16 cellular contexts compared by ENCODE assay signal in the genomic region with DNA sequence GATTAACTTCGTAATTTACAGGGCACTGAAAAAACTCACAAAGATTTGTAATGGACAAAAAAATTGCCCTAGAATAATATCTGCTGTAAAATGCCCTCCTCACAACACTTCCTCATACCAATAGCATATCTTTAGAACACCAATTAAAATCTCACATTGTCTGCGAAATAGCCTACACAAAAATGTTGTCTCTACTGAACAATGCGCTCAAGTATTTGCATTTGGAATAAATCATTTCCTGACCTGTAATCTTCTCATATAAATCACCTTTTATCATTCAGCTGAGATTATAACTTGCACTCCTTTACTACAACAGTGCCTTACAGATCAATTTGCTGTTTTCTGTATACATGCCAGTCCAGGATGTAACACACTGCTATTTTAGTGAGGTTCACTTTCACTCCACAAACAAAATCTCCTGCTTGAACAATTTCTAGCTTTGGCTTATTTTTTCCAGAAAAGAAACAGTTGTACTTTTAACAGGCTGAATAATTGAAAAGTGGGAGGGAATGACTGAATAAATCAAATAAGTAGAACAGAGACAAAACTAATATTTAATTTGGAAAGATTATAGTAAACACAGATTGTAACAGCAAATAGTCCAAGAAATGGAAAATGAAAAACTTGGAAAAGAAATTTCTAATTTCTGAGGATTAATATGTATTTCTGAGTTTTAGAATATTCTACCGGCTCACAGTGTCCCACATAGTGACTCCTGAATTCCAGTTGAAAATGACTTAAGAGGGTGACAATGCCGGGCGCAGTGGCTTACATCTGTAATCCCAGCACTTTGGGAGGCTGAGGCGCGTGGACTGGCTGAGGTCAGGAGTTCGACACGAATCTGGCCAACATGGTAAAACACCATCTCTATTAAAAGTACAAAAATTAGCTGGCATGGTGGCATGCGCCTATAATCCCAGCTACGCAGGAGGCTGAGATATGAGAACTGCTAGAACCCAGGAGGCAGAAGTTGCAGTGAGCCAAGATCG. TPM values are rescaled to one million over a fixed set of nuclear protein-coding genes. Genes with fewer than 3 reads are reported as not detected.
A peak's percentile ranks its signal among the peaks of the same experiment; 100 is the strongest.
DNase-seq lines count a peak whose midpoint lies in the region; ATAC-seq, FAIRE-seq and TF ChIP-seq lines count a peak whose summit lies in the region.
"Had no signal": no experiment of that assay in that cellular context is flagged by ENCODE, and none has a peak within 500 bp of the region (broad histone marks: within the 10 kb centered on the region; RNA-seq: fewer than 3 reads in every experiment).

No MANE protein-coding gene starts in this region.

- H3K9me3 ChIP-seq in mammary epithelial cell (replicated peaks; ENCODE audit: insufficient read depth, low read length): no peaks in the 10 kb centered on the region
- no peaks in the 10 kb centered on the region for H3K9me3 ChIP-seq in mesodermal cell (ENCODE audit: control insufficient read depth, low read length)
- H3K9me3 ChIP-seq in mucosa of descending colon: no peaks in the 10 kb centered on the region
- H3K9me3 ChIP-seq: stomach had no signal

- CTCF ChIA-PET in mammary epithelial cell (lab: Charles Lee; ENCODE audit: low non-redundant PET): no interaction called here

- H2AFZ ChIP-seq in mammary epithelial cell (ENCODE audit: low read depth, low read length): no peak overlapping the region

- dilution Hi-C loops in mammary epithelial cell (cut with HindIII; ENCODE audit: low sequenced_read_pairs): no loop called here

- in situ Hi-C loops in mammary epithelial cell (cut with MboI; ENCODE audit: low sequenced_read_pairs in 2 of 2): no loop called here

- 86% methylated on average over 12 of the region's 13 CpGs for WGBS in mammary epithelial cell (ENCODE audit: low coverage, missing lambda C conversion rate)
- 90 to 97% methylated on average over 7 of the region's 13 CpGs for WGBS in mesodermal cell (ENCODE audit: insufficient coverage in 2 of 2), 2 experiments

- DNase-seq in GM12865 (ENCODE audit: low read depth) (peak; percentile 10), mammary epithelial cell (no peak), T-helper 1 cell (no peak), mucosa of descending colon (no peak), coronary artery (ENCODE audit: low spot score) (no peak)
- DNase-seq in stimulated activated naive CD4-positive, alpha-beta T cell (lab: John Stamatoyannopoulos, UW): no peak
- DNase-seq: activated CD4-positive, alpha-beta T cell treated with anti-CD3 and anti-CD28 coated beads for 36 hours; activated CD8-positive, alpha-beta memory T cell treated with anti-CD3 and anti-CD28 coated beads, Interleukin-2, amount 50 U/mL, for 48 hours; head of caudate nucleus; kidney; NCI-H446 treated with DMSO at 0.1 percent for 48 hours; stimulated activated CD4-positive, alpha-beta T cell treated with anti-CD3 and anti-CD28 coated beads, Interleukin-15, amount 100 ng/mL, for 24 hours; stomach had no signal

- peak overlapping the region; percentile 25 for H3K4me2 ChIP-seq in mammary epithelial cell (ENCODE audit: insufficient read depth, low read depth, low read length)

- H3K4me1 ChIP-seq in mammary epithelial cell (ENCODE audit: insufficient read depth, low read length) (peaks cover 34% of the 10 kb centered on the region), mesodermal cell (ENCODE audit: control insufficient read depth, insufficient read depth, low read length, poor library complexity, severe bottlenecking) (peaks cover 71% of the 10 kb centered on the region), mucosa of descending colon (ENCODE audit: low read depth) (peaks cover 27% of the 10 kb centered on the region)

- H3K27ac ChIP-seq in mammary epithelial cell (ENCODE audit: insufficient read depth, low read depth, low read length): no peak overlapping the region
- H3K27ac ChIP-seq in mesodermal cell (ENCODE audit: low read depth, low read length, severe bottlenecking): peak overlapping the region; percentile 34
- H3K27ac ChIP-seq in coronary artery: no peak overlapping the region

- intact Hi-C loops in mammary epithelial cell (cut with micrococcal nuclease): no loop called here
- intact Hi-C loops in mucosa of descending colon (cut with DNase I, micrococcal nuclease): no loop called here

- no TSS peak for BruUV-seq in mammary epithelial cell (replicated peaks; lab: Mats Ljungman, UMichigan)

- no peaks in the 10 kb centered on the region for H4K20me1 ChIP-seq in mammary epithelial cell (ENCODE audit: insufficient read depth, low read length)

- no peak for TF ChIP-seq CTCF in GM12865 (IDR thresholded peaks at IDR 0.05; ENCODE audit: insufficient read depth, low read depth, low read length, missing control alignments)
- TF ChIP-seq CTCF in mammary epithelial cell (conservative IDR thresholded peaks at IDR 0.05 in 1 of 2, IDR thresholded peaks at IDR 0.05 in 1 of 2; ENCODE audit: extremely low read depth in 1 of 2, insufficient read depth in 1 of 2, low read depth in 1 of 2, low read length in 2 of 2): no peak
- TF ChIP-seq CTCF in mucosa of descending colon (IDR thresholded peaks at IDR 0.05): no peak
- TF ChIP-seq CTCF in coronary artery (IDR thresholded peaks at IDR 0.05): no peak

- H3K79me2 ChIP-seq in mammary epithelial cell (ENCODE audit: insufficient read depth, low read length): peaks cover 97% of the 10 kb centered on the region

- ATAC-seq in mucosa of descending colon: no peak
- ATAC-seq: activated CD4-positive, alpha-beta T cell treated with anti-CD3 and anti-CD28 coated beads for 36 hours; GM12878 had no signal

- H3K27me3 ChIP-seq in mammary epithelial cell (ENCODE audit: insufficient read depth, low read length): no peaks in the 10 kb centered on the region
- H3K27me3 ChIP-seq: stomach had no signal

- H3K4me3 ChIP-seq in GM12865 (ENCODE audit: low read depth, low read length) (no peak overlapping the region), mammary epithelial cell (replicated peaks in 1 of 3; ENCODE audit: insufficient read depth in 1 of 3, low read depth in 2 of 3, low read length in 3 of 3) (no peak overlapping the region), mesodermal cell (ENCODE audit: extremely low read depth, insufficient read depth, low read length, poor library complexity, severe bottlenecking) (no peak overlapping the region), mucosa of descending colon (no peak overlapping the region), coronary artery (no peak overlapping the region)
- H3K4me3 ChIP-seq: GM12878, stomach had no signal

- H3K36me3 ChIP-seq in mammary epithelial cell (ENCODE audit: insufficient read depth, low read length) (no peaks in the 10 kb centered on the region), mesodermal cell (ENCODE audit: control insufficient read depth, insufficient read depth, low read length) (no peaks in the 10 kb centered on the region), mucosa of descending colon (ENCODE audit: low read depth) (no peaks in the 10 kb centered on the region)
- H3K36me3 ChIP-seq: stomach had no signal

- peak; percentile 85 for FAIRE-seq in A204.1 (lab: Jason Lieb, UNC)
- FAIRE-seq: GM12878, kidney had no signal

- no peak overlapping the region for H3K9ac ChIP-seq in mammary epithelial cell (ENCODE audit: insufficient read depth, low read length)

RNA-seq across cellular contexts. Expression of gene JMJD1C, which starts 30.6 kb away (rescaled TPM):
- total RNA-seq in mammary epithelial cell (10 to 100 TPM; 57.7 to 80.4 TPM), mucosa of descending colon (10 to 100 TPM; 54.1 to 83.8 (median 82.1) TPM)
- 16.9 TPM for polyA plus RNA-seq in mammary epithelial cell
- polyA minus RNA-seq in mammary epithelial cell: 36.0 TPM
- polyA plus RNA-seq in mesodermal cell (2013, experiment 1 of 2): 86.2 TPM
- polyA plus RNA-seq in mesodermal cell (2013, experiment 2 of 2): 91.9 TPM
